In genomic region chr11:47979378-47980092, GRCh38 we compare ENCODE assay signal across 8 cellular contexts. TPM values are rescaled to one million over a fixed set of nuclear protein-coding genes. Genes with fewer than 3 reads are reported as not detected.
DNase-seq lines count a peak whose midpoint lies in the region; FAIRE-seq and TF ChIP-seq lines count a peak whose summit lies in the region.

No MANE protein-coding gene starts in this region.

- H3K4me1 ChIP-seq in esophagus squamous epithelium: peaks cover 11 to 25% (median 15%) of the 10 kb centered on the region in 3 donors

- H3K27ac ChIP-seq in esophagus squamous epithelium: peak overlapping the region in 3 of 4 donors; percentile 71 to 82 (median 82)

- no peak for TF ChIP-seq POLR2A in esophagus squamous epithelium (IDR thresholded peaks at IDR 0.05)

- intact Hi-C loops in esophagus squamous epithelium (cut with DNase I): no loop called here

- peaks cover 33% of the 10 kb centered on the region for H3K4me1 Mint-ChIP-seq in neural crest cell

- H3K4me3 ChIP-seq in esophagus squamous epithelium: peak overlapping the region in 3 of 4 donors; percentile 60 to 81 (median 78)

- TF ChIP-seq CTCF in esophagus squamous epithelium (IDR thresholded peaks at IDR 0.05): no peak
- TF ChIP-seq CTCF in neural crest cell (conservative IDR thresholded peaks at IDR 0.05): peak; percentile 5

- H3K36me3 ChIP-seq in esophagus squamous epithelium: no peaks in the 10 kb centered on the region

- no peaks in the 10 kb centered on the region for H3K9me3 ChIP-seq in esophagus squamous epithelium

- peak; percentile 68 for FAIRE-seq in GM19239 (lab: Jason Lieb, UNC)

- peaks cover 3% of the 10 kb centered on the region for H3K27me3 Mint-ChIP-seq in neural crest cell (ENCODE audit: low read depth)

- DNase-seq in GM19239 (ENCODE audit: insufficient read length, low spot score): no peak
- DNase-seq in NCI-H82 treated with DMSO at 0.1 percent for 48 hours (lab: John Stamatoyannopoulos, UW; ENCODE audit: unreplicated experiment): peak; percentile 35
- DNase-seq in esophagus squamous epithelium (lab: John Stamatoyannopoulos, UW): no peak
- no peak for DNase-seq in neural crest cell (ENCODE audit: low read depth, low spot score)
- no peak for DNase-seq in RPMI8226
- DNase-seq in COLO829 (ENCODE audit: low spot score): no peak
- DNase-seq in dedifferentiated amniotic fluid mesenchymal stem cell (ENCODE audit: extremely low spot score): no peak
- no peak for DNase-seq in NOMO-1 treated with DMSO at 0.1 percent for 48 hours (lab: John Stamatoyannopoulos, UW; ENCODE audit: unreplicated experiment)

- whole genome bisulfite sequencing in esophagus squamous epithelium, 2 donors: 44 to 47% methylated on average over 14 to 15 of the region's 19 CpGs

- peak overlapping the region; percentile 81 for H3K4me3 Mint-ChIP-seq in neural crest cell

- H3K9me3 Mint-ChIP-seq in neural crest cell: no peaks in the 10 kb centered on the region

- peaks cover 0 to 23% (median 0%) of the 10 kb centered on the region in 4 donors for H3K27me3 ChIP-seq in esophagus squamous epithelium

- H3K36me3 Mint-ChIP-seq in neural crest cell (ENCODE audit: low read depth): no peaks in the 10 kb centered on the region

- H3K27ac Mint-ChIP-seq in neural crest cell (ENCODE audit: unreplicated experiment): no peak overlapping the region

RNA-seq across cellular contexts. Expression of gene PTPRJ, which starts 0.8 kb away (rescaled TPM):
- 10 to 100 TPM in 1 of 4 donors, 1 to 10 TPM in 3; 1.7 to 11.6 (median 3.4) TPM for total RNA-seq in esophagus squamous epithelium
- 24.3 and 25.5 TPM in 2 replicates for total RNA-seq in neural crest cell
